In genomic region chr9:105912157-105912867, GRCh38 we compare ENCODE assay signal across 18 cellular contexts.
"Had no signal": no experiment of that assay in that cellular context is flagged by ENCODE, and none has a peak within 500 bp of the region (broad histone marks: within the 10 kb centered on the region; RNA-seq: fewer than 3 reads in every experiment).

No MANE protein-coding gene starts in this region.

- H3K27ac Mint-ChIP-seq: activated B cell treated with CpG ODN at 0.5 μM for 24 hours; activated CD4-positive, alpha-beta T cell treated with anti-CD3 and anti-CD28 coated beads, Interleukin-2, amount 10 ng/mL, durations not matched to agents 24 days and 14 days; activated naive CD4-positive, alpha-beta T cell treated with anti-CD3 and anti-CD28 coated beads, Interleukin-2, amount 10 ng/mL, durations not matched to agents 7 days and 5 days; activated T-helper 17 cell treated with anti-CD3 and anti-CD28 coated beads, Interleukin-2, amount 50 U/mL, for 72 hours; memory B cell; stimulated activated naive CD8-positive, alpha-beta T cell treated with anti-CD3 and anti-CD28 coated beads, Interleukin-15, Interleukin-2, amounts not matched to agents 100 ng/mL and 50 ng/mL, for 24 hours; T-helper 1 cell treated with Interleukin-12 subunit alpha and Interleukin-12 subunit beta and Interleukin-4 antibody, amounts not matched to agents 30 μg/mL and 1 μg/mL, for 36 hours had no signal

- H3K9me3 Mint-ChIP-seq: activated B cell treated with CpG ODN at 0.5 μM for 24 hours; activated CD4-positive, alpha-beta T cell treated with anti-CD3 and anti-CD28 coated beads, Interleukin-2, amount 10 ng/mL, durations not matched to agents 24 days and 14 days; activated naive CD4-positive, alpha-beta T cell treated with anti-CD3 and anti-CD28 coated beads, Interleukin-2, amount 10 ng/mL, durations not matched to agents 7 days and 5 days; activated T-helper 17 cell treated with anti-CD3 and anti-CD28 coated beads, Interleukin-2, amount 50 U/mL, for 72 hours; memory B cell; nephron; stimulated activated naive CD8-positive, alpha-beta T cell treated with anti-CD3 and anti-CD28 coated beads, Interleukin-15, Interleukin-2, amounts not matched to agents 100 ng/mL and 50 ng/mL, for 24 hours; T-helper 1 cell treated with Interleukin-12 subunit alpha and Interleukin-12 subunit beta and Interleukin-4 antibody, amounts not matched to agents 30 μg/mL and 1 μg/mL, for 36 hours had no signal

- H3K9me3 ChIP-seq: testis had no signal

- H3K4me1 Mint-ChIP-seq: activated B cell treated with CpG ODN at 0.5 μM for 24 hours; activated CD4-positive, alpha-beta T cell treated with anti-CD3 and anti-CD28 coated beads, Interleukin-2, amount 10 ng/mL, durations not matched to agents 24 days and 14 days; activated naive CD4-positive, alpha-beta T cell treated with anti-CD3 and anti-CD28 coated beads, Interleukin-2, amount 10 ng/mL, durations not matched to agents 7 days and 5 days; activated T-helper 17 cell treated with anti-CD3 and anti-CD28 coated beads, Interleukin-2, amount 50 U/mL, for 72 hours; memory B cell had no signal

- H3K27me3 Mint-ChIP-seq: activated CD4-positive, alpha-beta T cell treated with anti-CD3 and anti-CD28 coated beads, Interleukin-2, amount 10 ng/mL, durations not matched to agents 24 days and 14 days; activated T-helper 17 cell treated with anti-CD3 and anti-CD28 coated beads, Interleukin-2, amount 50 U/mL, for 72 hours; memory B cell had no signal

- H3K4me3 ChIP-seq: testis had no signal

- H3K27me3 ChIP-seq: testis had no signal

- ATAC-seq: activated T-helper 17 cell treated with anti-CD3 and anti-CD28 coated beads, Interleukin-2, amount 50 U/mL, for 72 hours; left lobe of liver had no signal

- H3K27ac ChIP-seq: epithelial cell of prostate, testis had no signal

- H3K36me3 Mint-ChIP-seq: activated naive CD4-positive, alpha-beta T cell treated with anti-CD3 and anti-CD28 coated beads, Interleukin-2, amount 10 ng/mL, durations not matched to agents 7 days and 5 days; memory B cell had no signal

- H3K4me3 Mint-ChIP-seq: activated B cell treated with CpG ODN at 0.5 μM for 24 hours; activated CD4-positive, alpha-beta T cell treated with anti-CD3 and anti-CD28 coated beads, Interleukin-2, amount 10 ng/mL, durations not matched to agents 24 days and 14 days; activated naive CD4-positive, alpha-beta T cell treated with anti-CD3 and anti-CD28 coated beads, Interleukin-2, amount 10 ng/mL, durations not matched to agents 7 days and 5 days; activated T-helper 17 cell treated with anti-CD3 and anti-CD28 coated beads, Interleukin-2, amount 50 U/mL, for 72 hours; memory B cell; nephron; stimulated activated naive CD8-positive, alpha-beta T cell treated with anti-CD3 and anti-CD28 coated beads, Interleukin-15, Interleukin-2, amounts not matched to agents 100 ng/mL and 50 ng/mL, for 24 hours; T-helper 1 cell treated with Interleukin-12 subunit alpha and Interleukin-12 subunit beta and Interleukin-4 antibody, amounts not matched to agents 30 μg/mL and 1 μg/mL, for 36 hours had no signal

- DNase-seq: activated B cell treated with CpG ODN at 0.5 μM for 24 hours; activated CD4-positive, alpha-beta T cell treated with anti-CD3 and anti-CD28 coated beads, Interleukin-2, amount 10 ng/mL, durations not matched to agents 24 days and 14 days; activated naive CD4-positive, alpha-beta T cell treated with anti-CD3 and anti-CD28 coated beads, Interleukin-2, amount 10 ng/mL, durations not matched to agents 7 days and 5 days; activated T-cell treated with anti-CD3 and anti-CD28 coated beads for 4 hours; central memory CD4-positive, alpha-beta T cell; cortex of kidney; effector memory CD4-positive, alpha-beta T cell; hippocampal formation; stimulated activated CD4-positive, alpha-beta T cell treated with anti-CD3 and anti-CD28 coated beads, Interleukin-15, amount 100 ng/mL, for 24 hours; stimulated activated CD4-positive, alpha-beta T cell treated with anti-CD3 and anti-CD28 coated beads, Interleukin-4, amount 100 ng/mL, for 24 hours; testis had no signal
